ENCODE assay signal across 14 cellular contexts in the genomic region with DNA sequence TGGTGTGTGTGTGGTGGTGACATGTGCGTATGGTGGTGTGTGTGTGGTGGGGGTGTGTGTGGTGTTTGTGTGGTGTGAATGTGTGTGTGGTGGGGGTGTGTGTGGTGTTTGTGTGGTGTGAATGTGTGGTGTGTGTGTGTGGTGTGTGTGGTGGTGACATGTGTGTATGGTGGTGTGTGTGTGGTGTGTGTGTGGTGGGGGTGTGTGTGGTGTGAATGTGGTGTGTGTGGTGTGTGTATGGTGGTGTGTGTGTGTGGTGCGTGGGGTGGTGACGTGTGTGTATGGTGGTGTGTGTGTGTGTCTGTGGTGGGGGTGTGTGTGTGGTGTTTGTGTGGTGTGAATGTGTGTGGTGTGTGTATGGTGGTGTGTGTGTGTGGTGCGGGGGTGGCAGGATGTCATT.
DNase-seq lines count a peak whose midpoint lies in the region; ATAC-seq, FAIRE-seq and TF ChIP-seq lines count a peak whose summit lies in the region.
"Had no signal": no experiment of that assay in that cellular context is flagged by ENCODE, and none has a peak within 500 bp of the region (broad histone marks: within the 10 kb centered on the region; RNA-seq: fewer than 3 reads in every experiment).

No MANE protein-coding gene starts in this region.

- peaks cover 0 to 7% of the 10 kb centered on the region in 2 experiments for H4K20me1 ChIP-seq in H1 (replicated peaks in 1 of 2; ENCODE audit: control insufficient read depth in 1 of 2, insufficient read depth in 2 of 2, low read length in 2 of 2)
- H4K20me1 ChIP-seq: BLaER1 treated with 17β-estradiol and CSF1 and Interleukin-3, amounts not matched to agents 10 nM and 100 nM had no signal

- H3K23me2 ChIP-seq in H1 (ENCODE audit: low read depth, low read length) = peaks cover 9% of the 10 kb centered on the region; the same call in 1 of the 2 replicates

- H3K18ac ChIP-seq in H1 (ENCODE audit: extremely low read depth, low read length) = no peak overlapping the region; the same call in 1 of the 2 replicates

- TF ChIP-seq EP300 in H1 (IDR thresholded peaks at IDR 0.05; ENCODE audit: borderline replicate concordance in 1 of 2, low read depth in 2 of 2, low read length in 2 of 2) = no peak

- no peaks in the 10 kb centered on the region for H3K9me3 ChIP-seq in H1 (ENCODE audit: insufficient read depth in 2 of 2, low read depth in 1 of 2, low read length in 1 of 2)
- H3K9me3 ChIP-seq: BLaER1 treated with 17β-estradiol and CSF1 and Interleukin-3, amounts not matched to agents 10 nM and 100 nM had no signal

- peak overlapping the region; percentile 99 for H3K56ac ChIP-seq in H1 (replicated peaks; ENCODE audit: insufficient read length, low read depth, low read length)

- no peak for TF ChIP-seq CTCF in H1 (IDR thresholded peaks at IDR 0.05; ENCODE audit: control extremely low read depth in 1 of 3, insufficient read depth in 1 of 3, low read depth in 1 of 3, low read length in 3 of 3)
- no peak for TF ChIP-seq CTCF in nephron progenitor cell (IDR thresholded peaks at IDR 0.05)

- DNase-seq in GM12891 (ENCODE audit: insufficient read length, low spot score) (no peak), HTR-8/SVneo (ENCODE audit: insufficient read length, low spot score) (no peak), H1 (ENCODE audit: low read depth in 1 of 2, low spot score in 2 of 2) (no peak), nephron progenitor cell (no peak), OCI-M1 (lab: John Stamatoyannopoulos, UW) (no peak)
- no peak for DNase-seq in stimulated activated CD4-positive, alpha-beta T cell treated with anti-CD3 and anti-CD28 coated beads, Interleukin-1b, Interleukin-23, amount 100 ng/mL, for 48 hours
- no peak for DNase-seq in activated CD4-positive, alpha-beta T cell treated with anti-CD3 and anti-CD28 coated beads, Interleukin-2, amount 50 U/mL, for 48 hours
- DNase-seq: ACHN; CD4-positive, CD25-positive, alpha-beta regulatory T cell; DMS53; GF-D8 had no signal

- H3K4me3 ChIP-seq in H1 (ENCODE audit: extremely low read depth in 1 of 4, insufficient read depth in 2 of 4, low read depth in 3 of 4, low read length in 4 of 4) = no peak overlapping the region
- H3K4me3 ChIP-seq: BLaER1 treated with 17β-estradiol and CSF1 and Interleukin-3, amounts not matched to agents 10 nM and 100 nM had no signal

- no peak overlapping the region for H2AFZ ChIP-seq in H1 (ENCODE audit: low read length)

- no peak overlapping the region for H3K23ac ChIP-seq in H1 (ENCODE audit: insufficient read length)

- no peak overlapping the region; the same call in 1 of the 2 replicates for H4K8ac ChIP-seq in H1 (ENCODE audit: extremely low read depth, insufficient read depth, low read length)

- peak overlapping the region; percentile 24 for H2BK20ac ChIP-seq in H1 (ENCODE audit: low read length)

- peaks cover 8% of the 10 kb centered on the region for H3K4me1 Mint-ChIP-seq in nephron progenitor cell

- CTCF ChIA-PET in H1 (lab: Charles Lee; ENCODE audit: partially characterized antibody) = no interaction called here

- H2BK5ac ChIP-seq in H1 (ENCODE audit: low read depth, low read length) = peak overlapping the region; percentile 78; the same call in 1 of the 2 replicates

- H4K91ac ChIP-seq in H1 (replicated peaks; ENCODE audit: insufficient read length, low read length) = peak overlapping the region; percentile 94

- H3K4me3 Mint-ChIP-seq in nephron progenitor cell = no peak overlapping the region
- H3K4me3 Mint-ChIP-seq: CD4-positive, CD25-positive, alpha-beta regulatory T cell had no signal

- FAIRE-seq in GM12891 (lab: Jason Lieb, UNC) = peak; percentile 51
- peak; percentile 95 for FAIRE-seq in HTR-8/SVneo (lab: Jason Lieb, UNC)
- no peak for FAIRE-seq in H1 (lab: Jason Lieb, UNC)
- FAIRE-seq: GM18507 had no signal

- H3K9me3 Mint-ChIP-seq in nephron progenitor cell = no peaks in the 10 kb centered on the region
- H3K9me3 Mint-ChIP-seq: CD4-positive, CD25-positive, alpha-beta regulatory T cell had no signal

- no peak overlapping the region for H4K5ac ChIP-seq in H1 (ENCODE audit: insufficient read length, low read depth, low read length)

- H3K4me1 ChIP-seq in H1 (replicated peaks in 1 of 4; ENCODE audit: control insufficient read depth in 3 of 4, insufficient read depth in 4 of 4, low read length in 3 of 4) = peaks cover 3 to 29% (median 15%) of the 10 kb centered on the region in 4 experiments

- H3K27me3 Mint-ChIP-seq in nephron progenitor cell (ENCODE audit: low read depth, poor library complexity) = no peaks in the 10 kb centered on the region
- H3K27me3 Mint-ChIP-seq: CD4-positive, CD25-positive, alpha-beta regulatory T cell had no signal

- H3K36me3 ChIP-seq in H1 (ENCODE audit: control insufficient read depth in 2 of 4, insufficient read depth in 4 of 4, low read length in 3 of 4) = no peaks in the 10 kb centered on the region
- H3K36me3 ChIP-seq: BLaER1 treated with 17β-estradiol and CSF1 and Interleukin-3, amounts not matched to agents 10 nM and 100 nM had no signal

- H3K9ac ChIP-seq in H1 (replicated peaks in 1 of 4; ENCODE audit: extremely low read depth in 1 of 4, low read depth in 3 of 4, low read length in 3 of 4) = no peak overlapping the region
- H3K9ac ChIP-seq: BLaER1 treated with 17β-estradiol and CSF1 and Interleukin-3, amounts not matched to agents 10 nM and 100 nM had no signal

- peak overlapping the region; percentile 100 for H2AK5ac ChIP-seq in H1 (ENCODE audit: low read depth, low read length)

- TF ChIP-seq POLR2A in GM12891 (IDR thresholded peaks at IDR 0.05; ENCODE audit: low read depth, low read length) = no peak
- TF ChIP-seq POLR2A in H1 (IDR thresholded peaks at IDR 0.05; ENCODE audit: control extremely low read depth in 1 of 2, low read depth in 2 of 2, low read length in 2 of 2) = no peak

- POLR2A ChIA-PET in H1 (lab: Charles Lee; ENCODE audit: partially characterized antibody) = no interaction called here

- H2BK12ac ChIP-seq in H1 (ENCODE audit: low read depth, low read length) = peak overlapping the region; percentile 99; the same call in 1 of the 2 replicates

- peak overlapping the region; percentile 48 for H2BK15ac ChIP-seq in H1 (ENCODE audit: low read length)

- 94% methylated on average over 4 of the region's 4 CpGs; no CpG with 5 or more reads in 1 of the 2 experiments for whole genome bisulfite sequencing in H1 (ENCODE audit: extremely low coverage in 1 of 2, insufficient coverage in 1 of 2, insufficient read length in 1 of 2, insufficient replicate concordance in 2 of 2, low coverage in 1 of 2, low lambda C conversion rate in 2 of 2, missing lambda C conversion rate in 1 of 2), 2 experiments

- no peaks in the 10 kb centered on the region for H3K79me2 ChIP-seq in H1 (ENCODE audit: control insufficient read depth in 1 of 2, insufficient read depth in 2 of 2, low read length in 2 of 2)

- peak overlapping the region; percentile 58 for H3K27ac Mint-ChIP-seq in nephron progenitor cell
- H3K27ac Mint-ChIP-seq: CD4-positive, CD25-positive, alpha-beta regulatory T cell had no signal

- H2BK120ac ChIP-seq in H1 (replicated peaks; ENCODE audit: low read depth, low read length) = peak overlapping the region; percentile 91

- H3K4me2 ChIP-seq in H1 (ENCODE audit: insufficient read depth in 1 of 2, low read depth in 2 of 2, low read length in 2 of 2) = no peak overlapping the region
- H3K4me2 ChIP-seq: BLaER1 treated with 17β-estradiol and CSF1 and Interleukin-3, amounts not matched to agents 10 nM and 100 nM had no signal

- no peaks in the 10 kb centered on the region; a peak in 1 of 7 replicates for H3K27me3 ChIP-seq in H1 (replicated peaks in 1 of 4; ENCODE audit: control insufficient read depth in 3 of 4, extremely low read depth in 1 of 4, insufficient read depth in 3 of 4, low read length in 3 of 4)
- H3K27me3 ChIP-seq: BLaER1 treated with 17β-estradiol and CSF1 and Interleukin-3, amounts not matched to agents 10 nM and 100 nM had no signal

- H3K79me1 ChIP-seq in H1 (ENCODE audit: low read depth, low read length) = no peaks in the 10 kb centered on the region

- peak overlapping the region; percentile 78 for H3K4ac ChIP-seq in H1 (replicated peaks; ENCODE audit: insufficient read length, low read depth, low read length)

- no peak overlapping the region for H3K27ac ChIP-seq in H1 (ENCODE audit: low read depth, low read length)
- H3K27ac ChIP-seq: BLaER1 treated with 17β-estradiol and CSF1 and Interleukin-3, amounts not matched to agents 10 nM and 100 nM had no signal

- no peak for TF ChIP-seq RAD21 in H1 (IDR thresholded peaks at IDR 0.05 in 1 of 2, conservative IDR thresholded peaks at IDR 0.05 in 1 of 2; ENCODE audit: low read depth in 2 of 2, low read length in 2 of 2)

- H3K14ac ChIP-seq in H1 (ENCODE audit: insufficient read length) = no peak overlapping the region

- H3K36me3 Mint-ChIP-seq in nephron progenitor cell (ENCODE audit: low read depth) = no peaks in the 10 kb centered on the region
- H3K36me3 Mint-ChIP-seq: CD4-positive, CD25-positive, alpha-beta regulatory T cell had no signal

- ATAC-seq in GM21423 (IDR thresholded peaks at IDR 0.05; ENCODE audit: unreplicated experiment) = no peak

TF ChIP-seq in GM12891, 5 proteins besides CTCF, POLR2A, EP300 and RAD21:
- TF ChIP-seq TAF1 (IDR thresholded peaks at IDR 0.05; ENCODE audit: low read depth, low read length) (no peak), PAX5 (IDR thresholded peaks at IDR 0.05; ENCODE audit: insufficient read depth, low read length, severe bottlenecking) (no peak), POLR2AphosphoS5 (IDR thresholded peaks at IDR 0.05; ENCODE audit: low read depth, low read length) (no peak), POU2F2 (IDR thresholded peaks at IDR 0.05; ENCODE audit: low read depth, low read length) (no peak), SPI1 (IDR thresholded peaks at IDR 0.05; ENCODE audit: low read depth, low read length) (no peak)

TF ChIP-seq in H1, 55 proteins besides CTCF, POLR2A, EP300 and RAD21:
- TF ChIP-seq FOSL1 (IDR thresholded peaks at IDR 0.05; ENCODE audit: insufficient read depth, low read depth, low read length) (no peak), SIX5 (IDR thresholded peaks at IDR 0.05; ENCODE audit: low read depth, low read length) (no peak), TEAD4 (IDR thresholded peaks at IDR 0.05; ENCODE audit: low read depth, low read length) (no peak), TCF12 (IDR thresholded peaks at IDR 0.05; ENCODE audit: low read depth, low read length) (no peak), BACH1 (IDR thresholded peaks at IDR 0.05; ENCODE audit: low read length) (no peak), BCL11A (IDR thresholded peaks at IDR 0.05; ENCODE audit: low read depth in 2 of 2, low read length in 2 of 2) (no peak)
- TF ChIP-seq, protein P1, sequence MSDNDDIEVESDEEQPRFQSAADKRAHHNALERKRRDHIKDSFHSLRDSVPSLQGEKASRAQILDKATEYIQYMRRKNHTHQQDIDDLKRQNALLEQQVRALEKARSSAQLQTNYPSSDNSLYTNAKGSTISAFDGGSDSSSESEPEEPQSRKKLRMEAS (IDR thresholded peaks at IDR 0.05) = no peak
